In genomic region chr3:192001217-192001616, GRCh38 we compare ENCODE assay signal across 7 cellular contexts.
"Had no signal": no experiment of that assay in that cellular context is flagged by ENCODE, and none has a peak within 500 bp of the region (broad histone marks: within the 10 kb centered on the region; RNA-seq: fewer than 3 reads in every experiment).

No MANE protein-coding gene starts in this region.

- H3K9ac ChIP-seq: KMS-11 had no signal

- H3K4me2 ChIP-seq: KMS-11 had no signal

- DNase-seq: Karpas-422, Kasumi-1, KBM-7, KG1 had no signal

- FAIRE-seq: HTR-8/SVneo had no signal

- H3K27ac ChIP-seq: HL-60, KMS-11 had no signal
